Comparison of ENCODE assay signal across 28 cellular contexts in genomic region chr10:5428133-5428532, GRCh38. TPM values are rescaled to one million over a fixed set of nuclear protein-coding genes. Genes with fewer than 3 reads are reported as not detected.
DNase-seq lines count a peak whose midpoint lies in the region; ATAC-seq and TF ChIP-seq lines count a peak whose summit lies in the region.
"Had no signal": no experiment of that assay in that cellular context is flagged by ENCODE, and none has a peak within 500 bp of the region (broad histone marks: within the 10 kb centered on the region; RNA-seq: fewer than 3 reads in every experiment).

No MANE protein-coding gene starts in this region.

- H3K4me1 Mint-ChIP-seq in GM23338 (peaks cover 32% of the 10 kb centered on the region), glutamatergic neuron (ENCODE audit: low read depth, unreplicated experiment) (peaks cover 29% of the 10 kb centered on the region)

- H3K9me3 Mint-ChIP-seq in GM23338 = peaks cover 6% of the 10 kb centered on the region; the same call in 2 of the 3 replicates
- H3K9me3 Mint-ChIP-seq in glutamatergic neuron (ENCODE audit: unreplicated experiment) = no peaks in the 10 kb centered on the region
- H3K9me3 Mint-ChIP-seq: activated naive CD4-positive, alpha-beta T cell treated with anti-CD3 and anti-CD28 coated beads, Interleukin-2, amount 50 U/mL, for 72 hours had no signal

- H4K20me1 ChIP-seq in GM23338 (replicated peaks; ENCODE audit: insufficient read depth) (peaks cover 3% of the 10 kb centered on the region; the same call in 1 of the 2 replicates), Karpas-422 (ENCODE audit: insufficient read depth, low read depth, low read length) (no peaks in the 10 kb centered on the region)

- no peaks in the 10 kb centered on the region for H3K9me3 ChIP-seq in SK-N-MC (ENCODE audit: low read depth, low read length)
- no peaks in the 10 kb centered on the region for H3K9me3 ChIP-seq in thoracic aorta
- no peaks in the 10 kb centered on the region for H3K9me3 ChIP-seq in Karpas-422 (ENCODE audit: low read length)
- H3K9me3 ChIP-seq: colonic mucosa, Peyer's patch had no signal

- H3K4me2 ChIP-seq in GM23338 = no peak overlapping the region
- no peak overlapping the region for H3K4me2 ChIP-seq in Karpas-422 (ENCODE audit: low read depth, low read length, poor library complexity, severe bottlenecking)

- H3K9ac ChIP-seq in SK-N-MC (ENCODE audit: insufficient read length) = no peak overlapping the region
- no peak overlapping the region for H3K9ac ChIP-seq in Karpas-422 (ENCODE audit: low read length)

- H3K4me3 Mint-ChIP-seq in GM23338 (no peak overlapping the region), glutamatergic neuron (ENCODE audit: unreplicated experiment) (no peak overlapping the region)
- H3K4me3 Mint-ChIP-seq: activated CD8-positive, alpha-beta T cell treated with anti-CD3 and anti-CD28 coated beads, Interleukin-2, amount 10 ng/mL, durations not matched to agents 7 days and 5 days; naive thymus-derived CD4-positive, alpha-beta T cell had no signal

- H2AFZ ChIP-seq in GM23338 (no peak overlapping the region), Karpas-422 (ENCODE audit: low read length) (no peak overlapping the region)

- H3K27ac Mint-ChIP-seq in GM23338 (0 out of 2 replicates have a peak overlapping the region, but pooled peaks have one; percentile 37), glutamatergic neuron (ENCODE audit: unreplicated experiment) (peak overlapping the region; percentile 36)
- H3K27ac Mint-ChIP-seq: activated CD8-positive, alpha-beta T cell treated with anti-CD3 and anti-CD28 coated beads, Interleukin-2, amount 10 ng/mL, durations not matched to agents 7 days and 5 days; activated naive CD4-positive, alpha-beta T cell treated with anti-CD3 and anti-CD28 coated beads, Interleukin-2, amount 50 U/mL, for 72 hours; naive thymus-derived CD4-positive, alpha-beta T cell had no signal

- H3K27ac ChIP-seq in GM23338 (ENCODE audit: low read depth) (no peak overlapping the region), SK-N-MC (peak overlapping the region; percentile 42; the same call in 1 of the 2 replicates), thoracic aorta (peak overlapping the region; percentile 67 to 87), Karpas-422 (ENCODE audit: low read length) (no peak overlapping the region)
- H3K27ac ChIP-seq: C4-2B, colonic mucosa, Peyer's patch had no signal

- H3K9me2 ChIP-seq in GM23338 (ENCODE audit: insufficient read depth) (no peaks in the 10 kb centered on the region), Karpas-422 (replicated peaks; ENCODE audit: insufficient read depth, low read length) (no peaks in the 10 kb centered on the region)

- DNase-seq in GM23338 (ENCODE audit: low spot score) (no peak), SK-N-MC (ENCODE audit: low read depth, low spot score) (no peak), glutamatergic neuron (no peak), thoracic aorta (ENCODE audit: low spot score) (no peak), Karpas-422 (no peak), activated T-cell treated with anti-CD3 and anti-CD28 coated beads for 4 hours (no peak), NCI-H2196 treated with DMSO at 0.1 percent for 48 hours (lab: John Stamatoyannopoulos, UW; ENCODE audit: unreplicated experiment) (no peak)
- DNase-seq: activated CD8-positive, alpha-beta T cell treated with anti-CD3 and anti-CD28 coated beads, Interleukin-2, amount 10 ng/mL, durations not matched to agents 7 days and 5 days; amygdala; colonic mucosa; COR-L47; DMS79; effector CD8-positive, alpha-beta T cell; erythroblast; foreskin fibroblast; heart left ventricle; naive thymus-derived CD4-positive, alpha-beta T cell; NCI-H1105 treated with DMSO at 0.1 percent for 48 hours; NCI-H2029 treated with DMSO at 0.1 percent for 48 hours; NCI-H446; NCI-H774; Peyer's patch; SHP77; stimulated activated CD4-positive, alpha-beta T cell treated with anti-CD3 and anti-CD28 coated beads, Interleukin-4, amount 100 ng/mL, for 1 hour had no signal

- H3K27me3 ChIP-seq in GM23338 (ENCODE audit: insufficient read depth) (no peaks in the 10 kb centered on the region), thoracic aorta (replicated peaks; ENCODE audit: insufficient read depth) (no peaks in the 10 kb centered on the region), Karpas-422 (ENCODE audit: low read length) (no peaks in the 10 kb centered on the region)
- H3K27me3 ChIP-seq: colonic mucosa, heart left ventricle, Peyer's patch, tibial nerve had no signal

- peaks cover 27% of the 10 kb centered on the region; the same call in 1 of the 2 replicates for H3K36me3 ChIP-seq in GM23338 (ENCODE audit: insufficient read depth)
- H3K36me3 ChIP-seq in SK-N-MC (ENCODE audit: insufficient read depth, low read length) = peaks cover 13% of the 10 kb centered on the region
- H3K36me3 ChIP-seq in thoracic aorta = peaks cover 4% of the 10 kb centered on the region
- peaks cover 19% of the 10 kb centered on the region; the same call in 1 of the 2 replicates for H3K36me3 ChIP-seq in Karpas-422 (ENCODE audit: insufficient read depth, low read length)
- H3K36me3 ChIP-seq: colonic mucosa, Peyer's patch had no signal

- peaks cover 4% of the 10 kb centered on the region for H3K27me3 Mint-ChIP-seq in GM23338 (ENCODE audit: insufficient read depth, low read depth, poor library complexity)
- no peaks in the 10 kb centered on the region for H3K27me3 Mint-ChIP-seq in glutamatergic neuron (ENCODE audit: unreplicated experiment)
- H3K27me3 Mint-ChIP-seq: naive thymus-derived CD4-positive, alpha-beta T cell had no signal

- H3F3A ChIP-seq in GM23338 (replicated peaks; ENCODE audit: low read depth) = no peaks in the 10 kb centered on the region

- H3K4me1 ChIP-seq in GM23338 (ENCODE audit: insufficient read depth) (peaks cover 28% of the 10 kb centered on the region), thoracic aorta (ENCODE audit: control insufficient read depth in 1 of 2, low read depth in 2 of 2) (peaks cover 68 to 72% of the 10 kb centered on the region in 2 donors), Karpas-422 (ENCODE audit: low read length) (peaks cover 13% of the 10 kb centered on the region)
- H3K4me1 ChIP-seq: colonic mucosa, Peyer's patch had no signal

- ATAC-seq in GM23338 (no peak), thoracic aorta (ENCODE audit: insufficient number of reproducible peaks, low FRiP score, low read depth) (no peak)
- ATAC-seq: activated CD8-positive, alpha-beta T cell treated with anti-CD3 and anti-CD28 coated beads, Interleukin-2, amount 10 ng/mL, durations not matched to agents 7 days and 5 days; activated naive CD4-positive, alpha-beta T cell treated with anti-CD3 and anti-CD28 coated beads, Interleukin-2, amount 50 U/mL, for 72 hours; heart left ventricle; naive thymus-derived CD4-positive, alpha-beta T cell had no signal

- TF ChIP-seq CTCF in GM23338 (conservative IDR thresholded peaks at IDR 0.05; ENCODE audit: low read depth in 2 of 2) (no peak), glutamatergic neuron (IDR thresholded peaks at IDR 0.05; ENCODE audit: partially characterized antibody, unreplicated experiment) (no peak), thoracic aorta (IDR thresholded peaks at IDR 0.05) (no peak)

- H3K4me3 ChIP-seq in GM23338 = no peak overlapping the region
- no peak overlapping the region for H3K4me3 ChIP-seq in SK-N-MC
- peak overlapping the region; percentile 7 for H3K4me3 ChIP-seq in thoracic aorta
- no peak overlapping the region for H3K4me3 ChIP-seq in Karpas-422 (ENCODE audit: low read length)
- H3K4me3 ChIP-seq: colonic mucosa, Peyer's patch, tibial nerve had no signal

- H3K36me3 Mint-ChIP-seq in GM23338 (ENCODE audit: low read depth) (peaks cover 46% of the 10 kb centered on the region), glutamatergic neuron (ENCODE audit: unreplicated experiment) (peaks cover 6% of the 10 kb centered on the region)

- peaks cover 57% of the 10 kb centered on the region for H3K79me2 ChIP-seq in GM23338 (replicated peaks; ENCODE audit: insufficient read depth)
- H3K79me2 ChIP-seq in Karpas-422 (ENCODE audit: low read length) = peaks cover 72% of the 10 kb centered on the region

TF ChIP-seq in GM23338, 12 proteins besides CTCF, POLR2A, EP300 and RAD21 (continues in another document):
- TF ChIP-seq CREB1 (CRISPR knock-in tag; IDR thresholded peaks at IDR 0.05; ENCODE audit: low read depth) (no peak), EZH2phosphoT487 (IDR thresholded peaks at IDR 0.05; ENCODE audit: unreplicated experiment) (no peak), NANOG (IDR thresholded peaks at IDR 0.05; ENCODE audit: borderline replicate concordance) (no peak), ETS1 (IDR thresholded peaks at IDR 0.05) (no peak), STAT1 (IDR thresholded peaks at IDR 0.05; ENCODE audit: unreplicated experiment) (no peak), EZH2 (IDR thresholded peaks at IDR 0.05; ENCODE audit: low read depth, unreplicated experiment) (no peak)

RNA-seq across cellular contexts. Expression of gene NET1, which starts 15.8 kb away (rescaled TPM):
- total RNA-seq in GM23338 (2014; rRNA removed; shearing (Covaris generic)) = 93.9 and 98.3 TPM in 2 replicates
- polyA plus RNA-seq in GM23338 (2016; fragmentation: Nextera tagmentation; extraction: Ambion mirVana) = 39.8 and 47.9 TPM in 2 replicates
- total RNA-seq in glutamatergic neuron (ENCODE audit: unreplicated experiment) (63.8 TPM), thoracic aorta (100 to 1,000 TPM; 117 to 232 TPM)
- total RNA-seq in Karpas-422 (2014; rRNA removed; shearing (Covaris generic); ENCODE audit: low replicate concordance) = 37.2 and 39.1 TPM in 2 replicates

RNA-seq across cellular contexts. Expression of gene TUBAL3, which starts 23.5 kb away (rescaled TPM):
- not detected in 2 replicates for total RNA-seq in GM23338 (2014; rRNA removed; shearing (Covaris generic))
- polyA plus RNA-seq in GM23338 (2016; fragmentation: Nextera tagmentation; extraction: Ambion mirVana) = not detected in 2 replicates
- total RNA-seq in glutamatergic neuron (ENCODE audit: unreplicated experiment) (not detected), thoracic aorta (not detected)
- 0.11 TPM in 1 of 2 replicates, not detected in the other for total RNA-seq in Karpas-422 (2014; rRNA removed; shearing (Covaris generic); ENCODE audit: low replicate concordance)
- total RNA-seq: activated CD8-positive, alpha-beta T cell treated with anti-CD3 and anti-CD28 coated beads, Interleukin-2, amount 10 ng/mL, durations not matched to agents 7 days and 5 days; activated naive CD4-positive, alpha-beta T cell treated with anti-CD3 and anti-CD28 coated beads, Interleukin-2, amount 50 U/mL, for 72 hours; naive thymus-derived CD4-positive, alpha-beta T cell; T-helper 2 cell treated with Interferon-gamma antibody and Interleukin-4, amounts not matched to agents 100 ng/mL and 5 ng/mL, for 36 hours had no signal
- polyA plus RNA-seq: naive thymus-derived CD4-positive, alpha-beta T cell had no signal

Comparison
In these comparisons a context has a peak if more than half of its experiments do, and no peak if none do; other contexts are left out.
1. H3K27ac ChIP-seq: peak in SK-N-MC (single experiment) and thoracic aorta (2 of 2); none in GM23338 (single experiment) and Karpas-422 (single experiment).